Comparison of ENCODE assay signal across 13 cellular contexts in genomic region chr19:1923319-1923718, GRCh38. TPM values are rescaled to one million over a fixed set of nuclear protein-coding genes. Genes with fewer than 3 reads are reported as not detected.
DNase-seq lines count a peak whose midpoint lies in the region; ATAC-seq, FAIRE-seq and TF ChIP-seq lines count a peak whose summit lies in the region.
"Had no signal": no experiment of that assay in that cellular context is flagged by ENCODE, and none has a peak within 500 bp of the region (broad histone marks: within the 10 kb centered on the region; RNA-seq: fewer than 3 reads in every experiment).

No MANE protein-coding gene starts in this region.

- H3K27ac Mint-ChIP-seq in naive B cell = peak overlapping the region in 2 of 6 donors; percentile 26 to 70

- H4K20me1 ChIP-seq in MM.1S (ENCODE audit: insufficient read depth, low read length) = no peaks in the 10 kb centered on the region

- DNase-seq in GM10266 (ENCODE audit: extremely low spot score) (peak; percentile 67), MM.1S (peak; percentile 87), naive B cell (no peak), iPS-NIHi7 (ENCODE audit: extremely low spot score) (no peak), SW 1271 (lab: John Stamatoyannopoulos, UW) (no peak), HT-29 (ENCODE audit: low spot score) (no peak), frontal cortex (ENCODE audit: low spot score in 2 of 2) (no peak)
- peak; percentile 41 for DNase-seq in activated T-cell treated with anti-CD3 and anti-CD28 coated beads, Interleukin-2, amount 50 U/mL, for 4 hours
- DNase-seq: CD8-positive, alpha-beta memory T cell; NCI-H1105; NCI-H82; testis had no signal

- H3K4me3 Mint-ChIP-seq in activated T-cell treated with anti-CD3 and anti-CD28 coated beads, Interleukin-2, amount 50 U/mL, for 4 hours = no peak overlapping the region
- H3K4me3 Mint-ChIP-seq in naive B cell = no peak overlapping the region
- H3K4me3 Mint-ChIP-seq: CD8-positive, alpha-beta memory T cell had no signal

- H3F3A ChIP-seq in MM.1S (ENCODE audit: insufficient read depth, low read length) = peaks cover 19% of the 10 kb centered on the region

- H3K4me3 ChIP-seq in MM.1S (ENCODE audit: low read length) = peak overlapping the region; percentile 17; the same call in 1 of the 2 replicates
- H3K4me3 ChIP-seq: testis had no signal

- no peaks in the 10 kb centered on the region for H3K27me3 ChIP-seq in MM.1S (replicated peaks; ENCODE audit: insufficient read depth, low read length)
- H3K27me3 ChIP-seq: testis had no signal

- H3K27me3 Mint-ChIP-seq in activated T-cell treated with anti-CD3 and anti-CD28 coated beads, Interleukin-2, amount 50 U/mL, for 4 hours (ENCODE audit: low read depth) = no peaks in the 10 kb centered on the region
- no peaks in the 10 kb centered on the region for H3K27me3 Mint-ChIP-seq in naive B cell
- H3K27me3 Mint-ChIP-seq: CD8-positive, alpha-beta memory T cell had no signal

- peaks cover 12% of the 10 kb centered on the region for H3K4me1 Mint-ChIP-seq in activated T-cell treated with anti-CD3 and anti-CD28 coated beads, Interleukin-2, amount 50 U/mL, for 4 hours (ENCODE audit: low read depth)
- peaks cover 0 to 4% (median 2%) of the 10 kb centered on the region in 3 donors for H3K4me1 Mint-ChIP-seq in naive B cell

- TF ChIP-seq CTCF in GM10266 (IDR thresholded peaks at IDR 0.05; ENCODE audit: control insufficient read depth, insufficient read depth, low read depth, missing control alignments) (no peak), MM.1S (IDR thresholded peaks at IDR 0.05; ENCODE audit: low read length) (peak; percentile 38)

- H3K36me3 Mint-ChIP-seq in activated T-cell treated with anti-CD3 and anti-CD28 coated beads, Interleukin-2, amount 50 U/mL, for 4 hours (ENCODE audit: insufficient read depth) = peaks cover 6% of the 10 kb centered on the region
- H3K36me3 Mint-ChIP-seq in naive B cell = no peaks in the 10 kb centered on the region

- H3K36me3 ChIP-seq in MM.1S (replicated peaks; ENCODE audit: insufficient read depth, low read length) = no peaks in the 10 kb centered on the region

- H3K9me3 ChIP-seq in MM.1S (replicated peaks; ENCODE audit: insufficient read depth, low read length) = no peaks in the 10 kb centered on the region
- H3K9me3 ChIP-seq: testis had no signal

- peaks cover 5% of the 10 kb centered on the region; the same call in 1 of the 2 replicates for H3K79me2 ChIP-seq in MM.1S (ENCODE audit: low read length)

- ATAC-seq in activated T-cell treated with anti-CD3 and anti-CD28 coated beads, Interleukin-2, amount 50 U/mL, for 4 hours = peak; percentile 69 to 82
- ATAC-seq in naive B cell (ENCODE audit: low read depth in 2 of 2) = peak; percentile 70 to 88

- no peak for FAIRE-seq in frontal cortex (lab: Jason Lieb, UNC)
- FAIRE-seq: colon had no signal

- H2AFZ ChIP-seq in MM.1S (ENCODE audit: low read length) = 0 out of 2 replicates have a peak overlapping the region, but pooled peaks have one; percentile 5

- no peaks in the 10 kb centered on the region for H3K9me3 Mint-ChIP-seq in activated T-cell treated with anti-CD3 and anti-CD28 coated beads, Interleukin-2, amount 50 U/mL, for 4 hours
- H3K9me3 Mint-ChIP-seq in naive B cell = no peaks in the 10 kb centered on the region
- H3K9me3 Mint-ChIP-seq: CD8-positive, alpha-beta memory T cell had no signal

- peak overlapping the region; percentile 67; the same call in 1 of the 2 replicates for H3K4me2 ChIP-seq in MM.1S (ENCODE audit: low read depth, low read length)

- H3K9ac ChIP-seq in MM.1S (ENCODE audit: low read length) = peak overlapping the region; percentile 16; the same call in 1 of the 2 replicates

- H3K27ac ChIP-seq in MM.1S (ENCODE audit: low read length) = peak overlapping the region; percentile 70
- H3K27ac ChIP-seq: testis had no signal

- no peaks in the 10 kb centered on the region for H3K9me2 ChIP-seq in MM.1S (replicated peaks; ENCODE audit: insufficient read depth, low read length)

- peaks cover 15% of the 10 kb centered on the region for H3K4me1 ChIP-seq in MM.1S (ENCODE audit: low read length)
- H3K4me1 ChIP-seq: testis had no signal

RNA-seq across cellular contexts. Expression of gene CSNK1G2, which starts 17.7 kb away (rescaled TPM):
- total RNA-seq in activated T-cell treated with anti-CD3 and anti-CD28 coated beads, Interleukin-2, amount 50 U/mL, for 4 hours = 10 to 100 TPM; 52.7 to 60.6 (median 59.0) TPM
- polyA plus RNA-seq in naive B cell (ENCODE audit: low read depth in 6 of 6) = 10 to 100 TPM; 17.6 to 40.7 (median 25.1) TPM
- 175 and 178 TPM in 2 replicates for total RNA-seq in HT-29 (2014; rRNA removed; shearing (Covaris generic))
- total RNA-seq in frontal cortex = 41.6 TPM

RNA-seq across cellular contexts. Expression of gene ADAT3, which starts 18.1 kb away (rescaled TPM):
- total RNA-seq in activated T-cell treated with anti-CD3 and anti-CD28 coated beads, Interleukin-2, amount 50 U/mL, for 4 hours = 1 to 10 TPM; 7.3 to 7.8 (median 7.7) TPM
- 1 to 10 TPM; 1.9 to 6.1 (median 3.6) TPM for polyA plus RNA-seq in naive B cell (ENCODE audit: low read depth in 6 of 6)
- 3.2 and 6.9 TPM in 2 replicates for total RNA-seq in HT-29 (2014; rRNA removed; shearing (Covaris generic))
- 1.2 TPM for total RNA-seq in frontal cortex

RNA-seq across cellular contexts. Expression of gene SCAMP4, which starts 18.1 kb away (rescaled TPM):
- 10 to 100 TPM; 37.2 to 40.3 (median 39.4) TPM for total RNA-seq in activated T-cell treated with anti-CD3 and anti-CD28 coated beads, Interleukin-2, amount 50 U/mL, for 4 hours
- polyA plus RNA-seq in naive B cell (ENCODE audit: low read depth in 6 of 6) = 10 to 100 TPM; 18.9 to 35.1 (median 25.6) TPM
- total RNA-seq in HT-29 (2014; rRNA removed; shearing (Covaris generic)) = 67.6 and 73.3 TPM in 2 replicates
- total RNA-seq in frontal cortex = 11.4 TPM

RNA-seq across cellular contexts. Expression of gene ABHD17A, which starts 38.0 kb away (rescaled TPM):
- 100 to 1,000 TPM; 109 to 135 (median 117) TPM for total RNA-seq in activated T-cell treated with anti-CD3 and anti-CD28 coated beads, Interleukin-2, amount 50 U/mL, for 4 hours
- polyA plus RNA-seq in naive B cell (ENCODE audit: low read depth in 6 of 6) = 100 to 1,000 TPM in 1 of 6 donors, 10 to 100 TPM in 5; 59.4 to 113 (median 78.2) TPM
- total RNA-seq in HT-29 (2014; rRNA removed; shearing (Covaris generic)) = 136 and 141 TPM in 2 replicates
- 42.0 TPM for total RNA-seq in frontal cortex

RNA-seq across cellular contexts. Expression of gene KLF16, which starts 59.9 kb away (rescaled TPM):
- 10 to 100 TPM; 64.0 to 71.0 (median 69.1) TPM for total RNA-seq in activated T-cell treated with anti-CD3 and anti-CD28 coated beads, Interleukin-2, amount 50 U/mL, for 4 hours
- 1 to 10 TPM in 1 of 6 donors, under 1 TPM in 5; 0.43 to 1.4 (median 0.70) TPM for polyA plus RNA-seq in naive B cell (ENCODE audit: low read depth in 6 of 6)
- total RNA-seq in HT-29 (2014; rRNA removed; shearing (Covaris generic)) = 25.2 and 34.5 TPM in 2 replicates
- 2.9 TPM for total RNA-seq in frontal cortex

Comparison
In these comparisons a context has a peak if more than half of its experiments do, and no peak if none do; other contexts are left out.
1. DNase-seq: peak in GM10266 (single experiment), MM.1S (single experiment) and activated T-cell treated with anti-CD3 and anti-CD28 coated beads, Interleukin-2, amount 50 U/mL, for 4 hours (single experiment); none in naive B cell (single experiment), iPS-NIHi7 (single experiment), SW 1271 (0 of 2), HT-29 (single experiment) and frontal cortex (0 of 2).